ENCODE assay signal across 17 cellular contexts in the genomic region with DNA sequence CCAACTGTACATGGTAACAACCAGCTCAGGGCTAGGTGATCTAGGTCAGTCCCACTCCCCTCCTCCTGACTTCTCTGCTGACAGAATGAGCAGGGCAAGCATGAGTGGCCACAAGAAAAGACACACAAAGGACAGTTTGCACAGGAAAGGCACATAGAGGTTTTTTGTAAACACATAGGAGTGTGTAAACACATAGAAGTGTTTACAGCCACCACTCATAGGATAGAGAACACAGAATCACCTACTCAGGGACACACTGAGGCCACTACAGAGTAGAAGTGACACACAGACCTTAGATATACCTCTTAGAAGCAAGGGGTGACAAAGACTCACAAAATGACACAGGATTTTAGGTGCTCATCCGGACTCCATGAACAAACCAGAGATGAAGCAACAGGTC. TPM values are rescaled to one million over a fixed set of nuclear protein-coding genes. Genes with fewer than 3 reads are reported as not detected.
DNase-seq lines count a peak whose midpoint lies in the region; ATAC-seq and TF ChIP-seq lines count a peak whose summit lies in the region.
"Had no signal": no experiment of that assay in that cellular context is flagged by ENCODE, and none has a peak within 500 bp of the region (broad histone marks: within the 10 kb centered on the region; RNA-seq: fewer than 3 reads in every experiment).

No MANE protein-coding gene starts in this region.

- peaks cover 81% of the 10 kb centered on the region for H3K4me1 Mint-ChIP-seq in activated naive CD4-positive, alpha-beta T cell treated with anti-CD3 and anti-CD28 coated beads, Interleukin-2, amount 50 U/mL, for 24 hours
- H3K4me1 Mint-ChIP-seq in T-helper 17 cell (peaks cover 37% of the 10 kb centered on the region), nephron progenitor cell (peaks cover 11% of the 10 kb centered on the region)
- H3K4me1 Mint-ChIP-seq: H9 had no signal

- ATAC-seq in T-helper 17 cell: no peak
- ATAC-seq: Right ventricle myocardium inferior had no signal

- no peak overlapping the region for H3K4me3 Mint-ChIP-seq in activated naive CD4-positive, alpha-beta T cell treated with anti-CD3 and anti-CD28 coated beads, Interleukin-2, amount 50 U/mL, for 24 hours
- H3K4me3 Mint-ChIP-seq in T-helper 17 cell (no peak overlapping the region), nephron progenitor cell (no peak overlapping the region)
- H3K4me3 Mint-ChIP-seq: CD4-positive, alpha-beta memory T cell; H9 had no signal

- no peaks in the 10 kb centered on the region for H3K9me3 ChIP-seq in T-helper 17 cell (ENCODE audit: control insufficient read depth, low read length, poor library complexity, severe bottlenecking)
- H3K9me3 ChIP-seq: BE2C, Peyer's patch had no signal

- H3K9me3 Mint-ChIP-seq in activated naive CD4-positive, alpha-beta T cell treated with anti-CD3 and anti-CD28 coated beads, Interleukin-2, amount 50 U/mL, for 24 hours: no peaks in the 10 kb centered on the region
- H3K9me3 Mint-ChIP-seq in nephron progenitor cell: no peaks in the 10 kb centered on the region
- H3K9me3 Mint-ChIP-seq: CD4-positive, alpha-beta memory T cell; H9 had no signal

- peak overlapping the region; percentile 1 for H3K27ac Mint-ChIP-seq in activated naive CD4-positive, alpha-beta T cell treated with anti-CD3 and anti-CD28 coated beads, Interleukin-2, amount 50 U/mL, for 24 hours
- H3K27ac Mint-ChIP-seq in T-helper 17 cell (peak overlapping the region; percentile 39), nephron progenitor cell (peak overlapping the region; percentile 57)

- TF ChIP-seq CTCF in nephron progenitor cell (IDR thresholded peaks at IDR 0.05): no peak

- peaks cover 21% of the 10 kb centered on the region for H3K36me3 Mint-ChIP-seq in activated naive CD4-positive, alpha-beta T cell treated with anti-CD3 and anti-CD28 coated beads, Interleukin-2, amount 50 U/mL, for 24 hours
- H3K36me3 Mint-ChIP-seq in T-helper 17 cell (ENCODE audit: low read depth): peaks cover 9% of the 10 kb centered on the region
- H3K36me3 Mint-ChIP-seq in nephron progenitor cell (ENCODE audit: low read depth): peaks cover 43% of the 10 kb centered on the region

- H3K27me3 Mint-ChIP-seq in activated naive CD4-positive, alpha-beta T cell treated with anti-CD3 and anti-CD28 coated beads, Interleukin-2, amount 50 U/mL, for 24 hours: no peaks in the 10 kb centered on the region
- no peaks in the 10 kb centered on the region for H3K27me3 Mint-ChIP-seq in T-helper 17 cell
- no peaks in the 10 kb centered on the region for H3K27me3 Mint-ChIP-seq in nephron progenitor cell (ENCODE audit: low read depth, poor library complexity)
- H3K27me3 Mint-ChIP-seq: CD4-positive, alpha-beta memory T cell had no signal

- no peak for DNase-seq in activated naive CD4-positive, alpha-beta T cell (lab: John Stamatoyannopoulos, UW)
- peak; percentile 91 for DNase-seq in NCI-H2029 treated with DMSO at 0.1 percent for 48 hours (lab: John Stamatoyannopoulos, UW)
- no peak for DNase-seq in T-helper 17 cell
- no peak for DNase-seq in nephron progenitor cell
- DNase-seq in NAMALWA (ENCODE audit: low spot score): no peak
- no peak for DNase-seq in NCI-H526 treated with DMSO at 0.1 percent for 48 hours (lab: John Stamatoyannopoulos, UW)
- no peak for DNase-seq in HT-29 (ENCODE audit: low spot score)
- DNase-seq: BE2C; CD4-positive, alpha-beta memory T cell; GF-D8; H9; NCI-H1436; NCI-H2081; NCI-H748 treated with DMSO at 0.1 percent for 48 hours; Peyer's patch had no signal

RNA-seq across cellular contexts. Expression of a gene that starts 19.0 kb away (rescaled TPM):
- 10 to 100 TPM; 61.4 to 69.2 TPM for total RNA-seq in T-helper 17 cell
- 47.7 and 53.4 TPM in 2 replicates for total RNA-seq in HT-29 (2014; rRNA removed; shearing (Covaris generic))

Comparison
In these comparisons a context has a peak if more than half of its experiments do, and no peak if none do; other contexts are left out.
1. H3K27ac Mint-ChIP-seq: peak in every context shown above with its lines; median percentile 57 in nephron progenitor cell; 39 in T-helper 17 cell; 1 in activated naive CD4-positive, alpha-beta T cell treated with anti-CD3 and anti-CD28 coated beads, Interleukin-2, amount 50 U/mL, for 24 hours.